ENCODE assay signal across 2 cellular contexts in genomic region chr3:117131259-117131658, GRCh38.
TF ChIP-seq lines count a peak whose summit lies in the region.

No MANE protein-coding gene starts in this region.

TF ChIP-seq in GM23338, 12 proteins besides CTCF, POLR2A, EP300 and RAD21 (continued from another document):
- TF ChIP-seq REST (IDR thresholded peaks at IDR 0.05; ENCODE audit: unreplicated experiment) = no peak
- no peak for TF ChIP-seq ETS1 (IDR thresholded peaks at IDR 0.05)
- TF ChIP-seq ZNF331 (CRISPR knock-in tag; IDR thresholded peaks at IDR 0.05; ENCODE audit: low read depth) = no peak
- TF ChIP-seq ZNF462 (CRISPR knock-in tag; IDR thresholded peaks at IDR 0.05) = no peak

TF ChIP-seq in H1, 55 proteins besides CTCF, POLR2A, EP300 and RAD21 (continued from another document):
- TF ChIP-seq NANOG (IDR thresholded peaks at IDR 0.05; ENCODE audit: insufficient read depth, low read depth, low read length, poor library complexity, severe bottlenecking) = no peak
